In the genomic region with DNA sequence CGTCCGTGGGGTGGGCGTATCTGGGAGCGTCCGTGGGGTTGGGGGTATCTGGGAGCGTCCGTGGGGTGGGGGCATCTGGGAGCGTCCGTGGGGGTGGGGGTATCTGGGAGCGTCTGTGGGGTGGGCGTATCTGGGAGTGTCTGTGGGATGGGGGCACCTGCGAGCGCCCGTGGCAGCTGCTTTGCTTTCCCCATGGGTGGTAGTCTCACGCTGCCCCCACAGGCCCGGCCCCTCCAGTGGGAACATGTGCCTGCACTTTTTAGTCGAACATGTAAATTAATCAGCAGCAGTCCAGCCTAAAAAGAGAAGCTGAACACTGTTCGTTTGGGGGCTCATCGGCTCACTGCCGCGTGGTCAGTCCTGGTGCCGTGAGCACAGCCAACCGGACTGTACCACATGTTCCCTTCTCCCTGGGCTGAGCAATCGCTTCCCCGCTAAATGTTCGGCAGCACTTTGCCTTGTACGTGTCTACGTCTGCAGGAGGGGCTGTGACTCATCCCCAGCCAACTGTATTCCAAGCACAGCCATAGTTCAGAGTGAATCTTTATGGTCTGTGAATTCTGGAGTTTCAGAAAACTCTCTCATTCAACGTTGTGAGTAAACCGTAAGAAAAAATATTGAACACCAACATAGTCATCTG, we compare ENCODE assay signal across 1 cellular context.
TF ChIP-seq lines count a peak whose summit lies in the region.

No MANE protein-coding gene starts in this region.

TF ChIP-seq in K562, 482 proteins besides CTCF, POLR2A, EP300 and RAD21 (continued from another document):
- TF ChIP-seq, protein P1, sequence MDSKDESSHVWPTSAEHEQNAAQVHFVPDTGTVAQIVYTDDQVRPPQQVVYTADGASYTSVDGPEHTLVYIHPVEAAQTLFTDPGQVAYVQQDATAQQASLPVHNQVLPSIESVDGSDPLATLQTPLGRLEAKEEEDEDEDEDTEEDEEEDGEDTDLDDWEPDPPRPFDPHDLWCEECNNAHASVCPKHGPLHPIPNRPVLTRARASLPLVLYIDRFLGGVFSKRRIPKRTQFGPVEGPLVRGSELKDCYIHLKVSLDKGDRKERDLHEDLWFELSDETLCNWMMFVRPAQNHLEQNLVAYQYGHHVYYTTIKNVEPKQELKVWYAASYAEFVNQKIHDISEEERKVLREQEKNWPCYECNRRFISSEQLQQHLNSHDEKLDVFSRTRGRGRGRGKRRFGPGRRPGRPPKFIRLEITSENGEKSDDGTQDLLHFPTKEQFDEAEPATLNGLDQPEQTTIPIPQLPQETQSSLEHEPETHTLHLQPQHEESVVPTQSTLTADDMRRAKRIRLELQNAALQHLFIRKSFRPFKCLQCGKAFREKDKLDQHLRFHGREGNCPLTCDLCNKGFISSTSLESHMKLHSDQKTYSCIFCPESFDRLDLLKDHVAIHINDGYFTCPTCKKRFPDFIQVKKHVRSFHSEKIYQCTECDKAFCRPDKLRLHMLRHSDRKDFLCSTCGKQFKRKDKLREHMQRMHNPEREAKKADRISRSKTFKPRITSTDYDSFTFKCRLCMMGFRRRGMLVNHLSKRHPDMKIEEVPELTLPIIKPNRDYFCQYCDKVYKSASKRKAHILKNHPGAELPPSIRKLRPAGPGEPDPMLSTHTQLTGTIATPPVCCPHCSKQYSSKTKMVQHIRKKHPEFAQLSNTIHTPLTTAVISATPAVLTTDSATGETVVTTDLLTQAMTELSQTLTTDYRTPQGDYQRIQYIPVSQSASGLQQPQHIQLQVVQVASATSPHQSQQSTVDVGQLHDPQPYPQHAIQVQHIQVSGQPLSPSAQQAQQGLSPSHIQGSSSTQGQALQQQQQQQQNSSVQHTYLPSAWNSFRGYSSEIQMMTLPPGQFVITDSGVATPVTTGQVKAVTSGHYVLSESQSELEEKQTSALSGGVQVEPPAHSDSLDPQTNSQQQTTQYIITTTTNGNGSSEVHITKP (IDR thresholded peaks at IDR 0.05; ENCODE audit: partially characterized antibody), result peak; percentile 87
- TF ChIP-seq FOSL1 (tag; conservative IDR thresholded peaks at IDR 0.05), result peak; percentile 56
- peak; percentile 36; the same call in 1 of the 2 replicates for TF ChIP-seq JUND (IDR thresholded peaks at IDR 0.05; ENCODE audit: borderline replicate concordance, low read depth, low read length)
- TF ChIP-seq JUND (tag; IDR thresholded peaks at IDR 0.05; ENCODE audit: borderline replicate concordance, low read depth, low read length), result no peak
- TF ChIP-seq, protein P2, sequence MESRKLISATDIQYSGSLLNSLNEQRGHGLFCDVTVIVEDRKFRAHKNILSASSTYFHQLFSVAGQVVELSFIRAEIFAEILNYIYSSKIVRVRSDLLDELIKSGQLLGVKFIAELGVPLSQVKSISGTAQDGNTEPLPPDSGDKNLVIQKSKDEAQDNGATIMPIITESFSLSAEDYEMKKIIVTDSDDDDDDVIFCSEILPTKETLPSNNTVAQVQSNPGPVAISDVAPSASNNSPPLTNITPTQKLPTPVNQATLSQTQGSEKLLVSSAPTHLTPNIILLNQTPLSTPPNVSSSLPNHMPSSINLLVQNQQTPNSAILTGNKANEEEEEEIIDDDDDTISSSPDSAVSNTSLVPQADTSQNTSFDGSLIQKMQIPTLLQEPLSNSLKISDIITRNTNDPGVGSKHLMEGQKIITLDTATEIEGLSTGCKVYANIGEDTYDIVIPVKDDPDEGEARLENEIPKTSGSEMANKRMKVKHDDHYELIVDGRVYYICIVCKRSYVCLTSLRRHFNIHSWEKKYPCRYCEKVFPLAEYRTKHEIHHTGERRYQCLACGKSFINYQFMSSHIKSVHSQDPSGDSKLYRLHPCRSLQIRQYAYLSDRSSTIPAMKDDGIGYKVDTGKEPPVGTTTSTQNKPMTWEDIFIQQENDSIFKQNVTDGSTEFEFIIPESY (CRISPR knock-in tag; IDR thresholded peaks at IDR 0.05), result peak; percentile 88
